ENCODE assay signal across 26 cellular contexts in genomic region chrX:105969487-105969886, GRCh38.
"Had no signal": no experiment of that assay in that cellular context is flagged by ENCODE, and none has a peak within 500 bp of the region (broad histone marks: within the 10 kb centered on the region; RNA-seq: fewer than 3 reads in every experiment).

No MANE protein-coding gene starts in this region.

- H3K4me1 Mint-ChIP-seq: nephron; neural progenitor cell; stimulated activated effector memory CD8-positive, alpha-beta T cell treated with anti-CD3 and anti-CD28 coated beads, Interleukin-12 subunit alpha, Interleukin-12 subunit beta, amount 100 ng/mL, for 72 hours; stimulated activated naive B cell treated with anti-CD40 and anti-IgM and Interleukin-4, amounts not matched to agents 10 μg/mL and 1 μg/mL and 100 μg/mL, for 72 hours had no signal

- H3K4me3 ChIP-seq: neural progenitor cell, ovary, psoas muscle, right lobe of liver, sigmoid colon, stomach, thoracic aorta, thyroid gland, tibial nerve, upper lobe of left lung, vagina had no signal

- ATAC-seq: psoas muscle; right cardiac atrium; stimulated activated effector memory CD8-positive, alpha-beta T cell treated with anti-CD3 and anti-CD28 coated beads, Interleukin-12 subunit alpha, Interleukin-12 subunit beta, amount 100 ng/mL, for 72 hours; stimulated activated naive B cell treated with anti-CD40 and anti-IgM and Interleukin-4, amounts not matched to agents 10 μg/mL and 1 μg/mL and 100 μg/mL, for 72 hours had no signal

- H3K27ac Mint-ChIP-seq: nephron; neural progenitor cell; progenitor cell of endocrine pancreas; stimulated activated effector memory CD8-positive, alpha-beta T cell treated with anti-CD3 and anti-CD28 coated beads, Interleukin-12 subunit alpha, Interleukin-12 subunit beta, amount 100 ng/mL, for 72 hours; stimulated activated naive B cell treated with anti-CD40 and anti-IgM and Interleukin-4, amounts not matched to agents 10 μg/mL and 1 μg/mL and 100 μg/mL, for 72 hours; stimulated activated naive CD8-positive, alpha-beta T cell treated with anti-CD3 and anti-CD28 coated beads, Interleukin-15, Interleukin-2, amounts not matched to agents 100 ng/mL and 50 ng/mL, for 24 hours had no signal

- H3K4me3 Mint-ChIP-seq: nephron; neural progenitor cell; stimulated activated effector memory CD8-positive, alpha-beta T cell treated with anti-CD3 and anti-CD28 coated beads, Interleukin-12 subunit alpha, Interleukin-12 subunit beta, amount 100 ng/mL, for 72 hours; stimulated activated naive B cell treated with anti-CD40 and anti-IgM and Interleukin-4, amounts not matched to agents 10 μg/mL and 1 μg/mL and 100 μg/mL, for 72 hours; stimulated activated naive CD8-positive, alpha-beta T cell treated with anti-CD3 and anti-CD28 coated beads, Interleukin-15, Interleukin-2, amounts not matched to agents 100 ng/mL and 50 ng/mL, for 24 hours had no signal

- H3K9me3 ChIP-seq: ovary, psoas muscle, right lobe of liver, sigmoid colon, stomach, thoracic aorta, thyroid gland, tibial nerve, upper lobe of left lung, vagina had no signal

- H3K27me3 Mint-ChIP-seq: progenitor cell of endocrine pancreas; stimulated activated naive B cell treated with anti-CD40 and anti-IgM and Interleukin-4, amounts not matched to agents 10 μg/mL and 1 μg/mL and 100 μg/mL, for 72 hours; stimulated activated naive CD8-positive, alpha-beta T cell treated with anti-CD3 and anti-CD28 coated beads, Interleukin-15, Interleukin-2, amounts not matched to agents 100 ng/mL and 50 ng/mL, for 24 hours had no signal

- H2AFZ ChIP-seq: neural progenitor cell, parathyroid adenoma had no signal

- H3K9me3 Mint-ChIP-seq: neural progenitor cell; stimulated activated naive CD8-positive, alpha-beta T cell treated with anti-CD3 and anti-CD28 coated beads, Interleukin-15, Interleukin-2, amounts not matched to agents 100 ng/mL and 50 ng/mL, for 24 hours had no signal

- DNase-seq: occipital lobe; ovary; psoas muscle; right cardiac atrium; sigmoid colon; small intestine; stimulated activated CD4-positive, alpha-beta T cell treated with anti-CD3 and anti-CD28 coated beads, Interleukin-15, amount 100 ng/mL, for 24 hours; stimulated activated CD4-positive, alpha-beta T cell treated with anti-CD3 and anti-CD28 coated beads, Interleukin-2, amount 100 ng/mL, for 24 hours; stimulated activated CD4-positive, alpha-beta T cell treated with anti-CD3 and anti-CD28 coated beads, Interleukin-2, amount 100 ng/mL, for 48 hours; stimulated activated CD4-positive, alpha-beta T cell treated with anti-CD3 and anti-CD28 coated beads, Interleukin-4, amount 100 ng/mL, for 24 hours; stimulated activated naive B cell treated with anti-CD40 and anti-IgM and Interleukin-4, amounts not matched to agents 10 μg/mL and 1 μg/mL and 100 μg/mL, for 72 hours; stimulated activated naive CD4-positive, alpha-beta T cell treated with Interleukin-2 at 50 U/mL for 16 hours; stomach; thyroid gland; upper lobe of left lung had no signal

- H3K27me3 ChIP-seq: neural progenitor cell, ovary, right lobe of liver, sigmoid colon, stomach, thyroid gland, tibial nerve, upper lobe of left lung, vagina had no signal

- H3K79me2 ChIP-seq: parathyroid adenoma had no signal

- H3K36me3 Mint-ChIP-seq: neural progenitor cell; stimulated activated effector memory CD8-positive, alpha-beta T cell treated with anti-CD3 and anti-CD28 coated beads, Interleukin-12 subunit alpha, Interleukin-12 subunit beta, amount 100 ng/mL, for 72 hours; stimulated activated naive B cell treated with anti-CD40 and anti-IgM and Interleukin-4, amounts not matched to agents 10 μg/mL and 1 μg/mL and 100 μg/mL, for 72 hours had no signal

- FAIRE-seq: small intestine, urothelium cell line had no signal

- H3K9ac ChIP-seq: neural progenitor cell, parathyroid adenoma had no signal

- H3K27ac ChIP-seq: neural progenitor cell, ovary, parathyroid adenoma, psoas muscle, right lobe of liver, sigmoid colon, stomach, thoracic aorta, thyroid gland, tibial nerve, upper lobe of left lung, vagina had no signal

- H3K4me2 ChIP-seq: neural progenitor cell had no signal

- H3K4me1 ChIP-seq: neural progenitor cell, parathyroid adenoma, psoas muscle, sigmoid colon, stomach, thyroid gland, tibial nerve, upper lobe of left lung, vagina had no signal

- H3K36me3 ChIP-seq: neural progenitor cell, ovary, right lobe of liver, sigmoid colon, stomach, thoracic aorta, thyroid gland, tibial nerve, upper lobe of left lung, vagina had no signal
